Comparison of ENCODE assay signal across 20 cellular contexts in genomic region chr21:29305561-29305960, GRCh38. TPM values are rescaled to one million over a fixed set of nuclear protein-coding genes. Genes with fewer than 3 reads are reported as not detected.
DNase-seq lines count a peak whose midpoint lies in the region; ATAC-seq and TF ChIP-seq lines count a peak whose summit lies in the region.
"Had no signal": no experiment of that assay in that cellular context is flagged by ENCODE, and none has a peak within 500 bp of the region (broad histone marks: within the 10 kb centered on the region; RNA-seq: fewer than 3 reads in every experiment).

No MANE protein-coding gene starts in this region.

- H3K4me3 ChIP-seq in DND-41 (ENCODE audit: low read depth in 1 of 2, low read length in 2 of 2) (no peak overlapping the region), OCI-LY1 (ENCODE audit: low read depth, low read length, poor library complexity, severe bottlenecking) (no peak overlapping the region), spleen (no peak overlapping the region), gastroesophageal sphincter (no peak overlapping the region)
- H3K4me3 ChIP-seq: GM23338, ovary, thoracic aorta had no signal

- H3K9me3 ChIP-seq in DND-41 (ENCODE audit: insufficient read depth, low read length, severe bottlenecking) = no peaks in the 10 kb centered on the region
- peaks cover 5% of the 10 kb centered on the region for H3K9me3 ChIP-seq in OCI-LY1 (ENCODE audit: low read length)
- H3K9me3 ChIP-seq in spleen = no peaks in the 10 kb centered on the region
- H3K9me3 ChIP-seq in gastroesophageal sphincter = no peaks in the 10 kb centered on the region
- H3K9me3 ChIP-seq: ovary, thoracic aorta had no signal

- H3K79me2 ChIP-seq in DND-41 (ENCODE audit: insufficient read depth, low read length) (peaks cover 99% of the 10 kb centered on the region), OCI-LY1 (ENCODE audit: insufficient read depth, low read length) (peaks cover 100% of the 10 kb centered on the region)

- H3K36me3 ChIP-seq in DND-41 (ENCODE audit: insufficient read depth, low read length) (no peaks in the 10 kb centered on the region; the same call in 1 of the 2 replicates), OCI-LY1 (ENCODE audit: insufficient read depth, low read length) (peaks cover 28% of the 10 kb centered on the region), spleen (peaks cover 0 to 2% (median 0%) of the 10 kb centered on the region in 6 donors), gastroesophageal sphincter (no peaks in the 10 kb centered on the region)
- H3K36me3 ChIP-seq: ovary, thoracic aorta had no signal

- H3K9ac ChIP-seq in DND-41 (ENCODE audit: low read depth, low read length) = no peak overlapping the region
- H3K9ac ChIP-seq in OCI-LY1 (ENCODE audit: low read length) = no peak overlapping the region

- ATAC-seq in DND-41 (ENCODE audit: insufficient read depth, low read depth) = no peak
- ATAC-seq in gastroesophageal sphincter = no peak
- ATAC-seq: GM23338 had no signal

- WGBS in spleen, 5 donors = 0 to 90% (median 70%) methylated on average over 1 of the region's 1 CpG
- 0 to 53% methylated on average over 1 of the region's 1 CpG for WGBS in gastroesophageal sphincter (ENCODE audit: low coverage in 1 of 2), 2 donors

- TF ChIP-seq CTCF in DND-41 (IDR thresholded peaks at IDR 0.05; ENCODE audit: borderline replicate concordance, extremely low read depth, low read length, poor library complexity, severe bottlenecking) = no peak
- no peak for TF ChIP-seq CTCF in OCI-LY1 (IDR thresholded peaks at IDR 0.05; ENCODE audit: low read length)
- TF ChIP-seq CTCF in spleen (IDR thresholded peaks at IDR 0.05 in 8 of 11, conservative IDR thresholded peaks at IDR 0.05 in 3 of 11) = no peak
- TF ChIP-seq CTCF in gastroesophageal sphincter (IDR thresholded peaks at IDR 0.05) = no peak

- H3F3A ChIP-seq in OCI-LY1 (ENCODE audit: insufficient read depth, low read length) = no peaks in the 10 kb centered on the region

- H3K27me3 ChIP-seq in DND-41 (ENCODE audit: insufficient read depth, low read length, poor library complexity) (no peaks in the 10 kb centered on the region), OCI-LY1 (ENCODE audit: insufficient read depth, low read length) (no peaks in the 10 kb centered on the region), spleen (replicated peaks in 1 of 7) (no peaks in the 10 kb centered on the region), gastroesophageal sphincter (no peaks in the 10 kb centered on the region)
- H3K27me3 ChIP-seq: brain microvascular endothelial cell, ovary had no signal

- TF ChIP-seq POLR2A in spleen (IDR thresholded peaks at IDR 0.05) = no peak
- TF ChIP-seq POLR2A in gastroesophageal sphincter (IDR thresholded peaks at IDR 0.05) = no peak

- no peak for TF ChIP-seq EP300 in gastroesophageal sphincter (IDR thresholded peaks at IDR 0.05)

- DNase-seq in DND-41 (no peak), fibroblast of peridontal ligament (ENCODE audit: extremely low read depth) (peak; percentile 49), spleen (no peak), SW 1271 (lab: John Stamatoyannopoulos, UW) (no peak)
- no peak for DNase-seq in activated CD4-positive, CD25-positive, alpha-beta regulatory T cell (lab: John Stamatoyannopoulos, UW)
- DNase-seq: activated CD4-positive, alpha-beta T cell treated with anti-CD3 and anti-CD28 coated beads, Interleukin-2, amount 10 ng/mL, durations not matched to agents 7 days and 5 days; activated effector memory CD4-positive, alpha-beta T cell treated with anti-CD3 and anti-CD28 coated beads, Interleukin-2, amount 50 U/mL, for 16 hours; brain microvascular endothelial cell; effector CD8-positive, alpha-beta T cell; foreskin fibroblast; immature natural killer cell; NCI-H1092; NCI-H2171; ovary; SIG-M5; T-helper 9 cell had no signal

- H2AFZ ChIP-seq in DND-41 (ENCODE audit: low read depth, low read length) (no peak overlapping the region), OCI-LY1 (ENCODE audit: low read length) (no peak overlapping the region)
- H2AFZ ChIP-seq: GM23338 had no signal

- H3K27ac ChIP-seq in DND-41 (ENCODE audit: low read length) = 0 out of 2 replicates have a peak overlapping the region, but pooled peaks have one; percentile 2
- peak overlapping the region; percentile 2 for H3K27ac ChIP-seq in OCI-LY1 (ENCODE audit: low read depth, low read length, poor library complexity, severe bottlenecking)
- peak overlapping the region in 7 of 8 donors; percentile 25 to 100 (median 47) for H3K27ac ChIP-seq in spleen
- peak overlapping the region in 2 of 4 donors; percentile 39 to 96 for H3K27ac ChIP-seq in gastroesophageal sphincter
- H3K27ac ChIP-seq: brain microvascular endothelial cell, ovary, thoracic aorta had no signal

- intact Hi-C loops in spleen (cut with DNase I; ENCODE audit: low total_unique reads) = no loop called here

- H4K20me1 ChIP-seq in DND-41 (ENCODE audit: insufficient read depth, low read length) (peaks cover 67% of the 10 kb centered on the region), OCI-LY1 (ENCODE audit: insufficient read depth, low read length) (no peaks in the 10 kb centered on the region; the same call in 1 of the 2 replicates)

- H3K4me1 ChIP-seq in DND-41 (ENCODE audit: insufficient read depth, low read length) (peaks cover 25% of the 10 kb centered on the region), OCI-LY1 (ENCODE audit: insufficient read depth, low read length, severe bottlenecking) (peaks cover 73% of the 10 kb centered on the region), spleen (peaks cover 56 to 100% (median 81%) of the 10 kb centered on the region in 6 donors), gastroesophageal sphincter (peaks cover 16 to 87% (median 40%) of the 10 kb centered on the region in 3 donors)

- H3K4me2 ChIP-seq in DND-41 (ENCODE audit: insufficient read depth, low read length) (no peak overlapping the region), OCI-LY1 (ENCODE audit: low read length) (no peak overlapping the region)

- H3K9me2 ChIP-seq in OCI-LY1 (ENCODE audit: low read depth, low read length) = no peaks in the 10 kb centered on the region

RNA-seq across cellular contexts. Expression of gene BACH1, which starts 6.8 kb away (rescaled TPM):
- total RNA-seq in spleen = 100 to 1,000 TPM in 4 of 7 donors, 10 to 100 TPM in 3; 60.5 to 131 (median 102) TPM
- 1 to 10 TPM; 6.7 to 9.8 (median 7.2) TPM for polyA plus RNA-seq in spleen
- 10 to 100 TPM; 43.6 to 60.9 (median 52.3) TPM for total RNA-seq in gastroesophageal sphincter
